Comparison of ENCODE assay signal across 8 cellular contexts in the genomic region with DNA sequence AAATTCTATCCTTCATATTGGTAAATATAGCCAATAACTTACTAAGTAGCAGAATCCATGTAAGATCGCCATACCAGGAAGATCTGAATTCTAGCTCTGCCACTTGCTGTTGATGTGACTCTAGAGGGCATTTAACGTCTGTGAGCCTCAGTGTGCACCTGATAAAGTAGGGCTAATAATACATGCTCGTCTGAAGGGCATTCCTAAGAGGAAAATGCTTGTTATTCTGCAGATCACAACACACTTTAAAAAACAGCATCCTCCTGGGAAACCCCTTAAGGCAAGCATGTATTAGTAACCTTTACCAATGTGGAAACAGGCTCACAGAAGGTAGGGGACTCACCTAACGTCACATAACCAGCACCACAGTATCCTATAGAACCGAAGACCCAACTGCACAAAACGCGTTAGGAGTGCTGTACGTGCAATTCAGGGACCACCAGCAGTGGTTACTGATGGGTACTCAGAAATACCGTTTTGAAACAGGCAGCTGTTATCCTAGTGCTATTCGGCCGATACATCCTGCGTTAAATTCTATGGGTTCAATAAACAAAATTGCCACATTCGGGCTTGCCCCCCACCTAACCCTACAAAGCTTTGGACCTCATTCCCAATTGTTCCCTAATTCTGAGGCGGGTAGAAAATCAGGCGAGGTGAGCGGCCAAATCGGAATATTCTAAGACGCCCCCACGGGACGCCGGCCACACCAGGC. TPM values are rescaled to one million over a fixed set of nuclear protein-coding genes. Genes with fewer than 3 reads are reported as not detected.
DNase-seq lines count a peak whose midpoint lies in the region; ATAC-seq and TF ChIP-seq lines count a peak whose summit lies in the region.

No MANE protein-coding gene starts in this region.

- no peaks in the 10 kb centered on the region for H3K27me3 ChIP-seq in breast epithelium
- no peaks in the 10 kb centered on the region for H3K27me3 ChIP-seq in mucosa of stomach (ENCODE audit: control insufficient read depth, insufficient read depth, low read length)

- H3K27me3 Mint-ChIP-seq in activated CD4-positive, alpha-beta T cell treated with anti-CD3 and anti-CD28 coated beads, Interleukin-2, amount 10 ng/mL, durations not matched to agents 7 days and 5 days = peaks cover 30% of the 10 kb centered on the region

- no peaks in the 10 kb centered on the region for H3K9me3 Mint-ChIP-seq in activated CD4-positive, alpha-beta T cell treated with anti-CD3 and anti-CD28 coated beads, Interleukin-2, amount 10 ng/mL, durations not matched to agents 7 days and 5 days

- H3K4me1 ChIP-seq in breast epithelium (no peaks in the 10 kb centered on the region), mucosa of stomach (ENCODE audit: control insufficient read depth, insufficient read depth, low read length) (peaks cover 12% of the 10 kb centered on the region)

- peaks cover 33% of the 10 kb centered on the region for H3K4me1 Mint-ChIP-seq in activated CD4-positive, alpha-beta T cell treated with anti-CD3 and anti-CD28 coated beads, Interleukin-2, amount 10 ng/mL, durations not matched to agents 7 days and 5 days

- DNase-seq in activated CD4-positive, alpha-beta T cell treated with anti-CD3 and anti-CD28 coated beads, Interleukin-2, amount 10 ng/mL, durations not matched to agents 7 days and 5 days = peak; percentile 6
- DNase-seq in activated CD4-positive, alpha-beta T cell treated with anti-CD3 and anti-CD28 coated beads for 4 hours = no peak
- DNase-seq in NCI-H2171 treated with DMSO at 0.1 percent for 48 hours (lab: John Stamatoyannopoulos, UW) (peak; percentile 27), breast epithelium (ENCODE audit: low spot score in 2 of 2) (no peak), posterior vena cava (ENCODE audit: low spot score) (no peak), GDM1 (lab: John Stamatoyannopoulos, UW) (no peak)

- TF ChIP-seq POLR2A in breast epithelium (IDR thresholded peaks at IDR 0.05) = no peak

- peaks cover 12% of the 10 kb centered on the region for H3K36me3 Mint-ChIP-seq in activated CD4-positive, alpha-beta T cell treated with anti-CD3 and anti-CD28 coated beads, Interleukin-2, amount 10 ng/mL, durations not matched to agents 7 days and 5 days (ENCODE audit: low read depth)

- peak; percentile 14 for ATAC-seq in HG02588 (IDR thresholded peaks at IDR 0.05; ENCODE audit: unreplicated experiment)

- H3K4me3 ChIP-seq in breast epithelium = peak overlapping the region; percentile 57 to 82 (median 62)
- peak overlapping the region; percentile 90 for H3K4me3 ChIP-seq in mucosa of stomach (ENCODE audit: low read length)

- intact Hi-C loops in breast epithelium (cut with DNase I; ENCODE audit: low total_unique reads) (no loop called here), posterior vena cava (cut with DNase I) (no loop called here)

- CTCF ChIA-PET in activated CD4-positive, alpha-beta T cell treated with anti-CD3 and anti-CD28 coated beads, Interleukin-2, amount 10 ng/mL, durations not matched to agents 7 days and 5 days (lab: Charles Lee) = no interaction called here

- peak overlapping the region; percentile 93 for H3K27ac Mint-ChIP-seq in activated CD4-positive, alpha-beta T cell treated with anti-CD3 and anti-CD28 coated beads, Interleukin-2, amount 10 ng/mL, durations not matched to agents 7 days and 5 days

- TF ChIP-seq CTCF in breast epithelium (IDR thresholded peaks at IDR 0.05) = no peak

- POLR2A ChIA-PET in activated CD4-positive, alpha-beta T cell treated with anti-CD3 and anti-CD28 coated beads, Interleukin-2, amount 10 ng/mL, durations not matched to agents 7 days and 5 days (lab: Charles Lee) = no interaction called here

- H3K27ac ChIP-seq in breast epithelium = no peak overlapping the region

- H3K9me3 ChIP-seq in breast epithelium = no peaks in the 10 kb centered on the region
- no peaks in the 10 kb centered on the region for H3K9me3 ChIP-seq in mucosa of stomach (ENCODE audit: control insufficient read depth, low read length)

- peak overlapping the region; percentile 68 for H3K9ac ChIP-seq in mucosa of stomach (ENCODE audit: low read length)

- H3K4me3 Mint-ChIP-seq in activated CD4-positive, alpha-beta T cell treated with anti-CD3 and anti-CD28 coated beads, Interleukin-2, amount 10 ng/mL, durations not matched to agents 7 days and 5 days = peak overlapping the region; percentile 93

- H3K36me3 ChIP-seq in breast epithelium (no peaks in the 10 kb centered on the region), mucosa of stomach (ENCODE audit: control insufficient read depth, insufficient read depth, low read length) (no peaks in the 10 kb centered on the region)

RNA-seq across cellular contexts. Expression of a gene that starts 0.8 kb away (rescaled TPM):
- 10 to 100 TPM; 24.5 to 28.2 TPM for total RNA-seq in activated CD4-positive, alpha-beta T cell treated with anti-CD3 and anti-CD28 coated beads, Interleukin-2, amount 10 ng/mL, durations not matched to agents 7 days and 5 days
- total RNA-seq in breast epithelium (1 to 10 TPM in 2 of 3 donors, not detected in 1; 1.5 to 1.9 TPM), posterior vena cava (under 1 TPM; 0.10 to 0.19 TPM)

RNA-seq across cellular contexts. Expression of a gene that starts 46.4 kb away (rescaled TPM):
- total RNA-seq in activated CD4-positive, alpha-beta T cell treated with anti-CD3 and anti-CD28 coated beads, Interleukin-2, amount 10 ng/mL, durations not matched to agents 7 days and 5 days = not detected
- under 1 TPM in 2 of 3 donors, not detected in 1; 0.15 to 0.33 TPM for total RNA-seq in breast epithelium
- under 1 TPM in 1 of 2 donors, not detected in 1; 0.19 TPM for total RNA-seq in posterior vena cava

Comparison
In these comparisons a context has a peak if more than half of its experiments do, and no peak if none do; other contexts are left out.
1. DNase-seq: peak in activated CD4-positive, alpha-beta T cell treated with anti-CD3 and anti-CD28 coated beads, Interleukin-2, amount 10 ng/mL, durations not matched to agents 7 days and 5 days (single experiment) and NCI-H2171 treated with DMSO at 0.1 percent for 48 hours (single experiment); none in activated CD4-positive, alpha-beta T cell treated with anti-CD3 and anti-CD28 coated beads for 4 hours (0 of 2), breast epithelium (0 of 2), posterior vena cava (single experiment) and GDM1 (single experiment).
2. RNA of a gene that starts 0.8 kb away (total RNA-seq): 24.5 to 28.2 TPM in activated CD4-positive, alpha-beta T cell treated with anti-CD3 and anti-CD28 coated beads, Interleukin-2, amount 10 ng/mL, durations not matched to agents 7 days and 5 days; 1.5 to 1.9 TPM in breast epithelium and 0.10 to 0.19 TPM in posterior vena cava; every median in the first group is over 4 times any median in the second.